ENCODE assay signal across 12 cellular contexts in genomic region chr6:44512868-44513641, GRCh38.
A peak's percentile ranks its signal among the peaks of the same experiment; 100 is the strongest.
DNase-seq lines count a peak whose midpoint lies in the region; ATAC-seq and TF ChIP-seq lines count a peak whose summit lies in the region.
"Had no signal": no experiment of that assay in that cellular context is flagged by ENCODE, and none has a peak within 500 bp of the region (broad histone marks: within the 10 kb centered on the region; RNA-seq: fewer than 3 reads in every experiment).

No MANE protein-coding gene starts in this region.

- RAD21 ChIA-PET in HCT116 (lab: Charles Lee; ENCODE audit: low non-redundant PET in 1 of 2, low total read pairs in 2 of 2, uncharacterized antibody in 2 of 2, unreplicated experiment in 2 of 2) = no interaction called here

- H3K9me3 ChIP-seq in HCT116 (ENCODE audit: control insufficient read depth in 1 of 2, insufficient read depth in 1 of 2, low read depth in 1 of 2, low read length in 2 of 2) (no peaks in the 10 kb centered on the region), colonic mucosa (no peaks in the 10 kb centered on the region), ovary (no peaks in the 10 kb centered on the region)

- no peak overlapping the region for H3K4me3 Mint-ChIP-seq in activated T-cell treated with anti-CD3 and anti-CD28 coated beads, Interleukin-2, amount 50 U/mL, for 24 hours
- H3K4me3 Mint-ChIP-seq: activated T-cell treated with anti-CD3 and anti-CD28 coated beads, Interleukin-2, amount 50 U/mL, for 4 hours had no signal

- no peak for TF ChIP-seq RAD21 in HCT116 (IDR thresholded peaks at IDR 0.05; ENCODE audit: low read depth)

- H3K4me1 ChIP-seq in HCT116 (ENCODE audit: control insufficient read depth in 1 of 2, insufficient read depth in 2 of 2, low read length in 2 of 2) (no peaks in the 10 kb centered on the region), colonic mucosa (no peaks in the 10 kb centered on the region), ovary (ENCODE audit: insufficient read depth) (no peaks in the 10 kb centered on the region)

- CTCF ChIA-PET in HCT116 (lab: Charles Lee) = interaction anchor here (1.6 kb wide), 1 partner anchor 37 kb away, joined by 3 read pairs; no protein-coding TSS in a partner anchor

- H3K36me3 ChIP-seq in HCT116 (ENCODE audit: control insufficient read depth in 1 of 2, insufficient read depth in 2 of 2, low read length in 2 of 2) (no peaks in the 10 kb centered on the region), colonic mucosa (no peaks in the 10 kb centered on the region), ovary (no peaks in the 10 kb centered on the region)

- no peak overlapping the region for H2AFZ ChIP-seq in HCT116 (ENCODE audit: low read depth, low read length, poor library complexity, severe bottlenecking)

- no peak for TF ChIP-seq EP300 in ovary (IDR thresholded peaks at IDR 0.05)

- H4K20me1 ChIP-seq in HCT116 (ENCODE audit: insufficient read depth) = no peaks in the 10 kb centered on the region

- TF ChIP-seq CTCF in HCT116 (IDR thresholded peaks at IDR 0.05 in 2 of 3, conservative IDR thresholded peaks at IDR 0.05 in 1 of 3; ENCODE audit: borderline replicate concordance in 1 of 3, insufficient read depth in 1 of 3, low read depth in 2 of 3, low read length in 2 of 3) (no peak), colonic mucosa (IDR thresholded peaks at IDR 0.05) (no peak), ovary (IDR thresholded peaks at IDR 0.05) (no peak)

- H3K4me3 ChIP-seq in HCT116 (replicated peaks in 1 of 2; ENCODE audit: low read depth in 1 of 2, low read length in 2 of 2) (no peak overlapping the region), colonic mucosa (no peak overlapping the region), ovary (no peak overlapping the region)

- DNase-seq in AG20443 (ENCODE audit: low spot score) = peak; percentile 57
- peak; percentile 12 for DNase-seq in HCT116 (ENCODE audit: low read depth, low spot score)
- DNase-seq in amniotic epithelial cell (ENCODE audit: low read depth) = peak; percentile 7
- peak; percentile 32 for DNase-seq in kidney tubule cell (ENCODE audit: low spot score)
- no peak for DNase-seq in activated T-cell treated with anti-CD3 and anti-CD28 coated beads, Interleukin-2, amount 50 U/mL, for 24 hours
- DNase-seq in colonic mucosa = no peak
- no peak for DNase-seq in ovary
- no peak for DNase-seq in RPMI8226
- DNase-seq: activated T-cell treated with anti-CD3 and anti-CD28 coated beads, Interleukin-2, amount 50 U/mL, for 4 hours; mesenchymal stem cell; NCI-H446 treated with DMSO at 0.1 percent for 48 hours; T1000 had no signal

- H3K9me3 Mint-ChIP-seq in activated T-cell treated with anti-CD3 and anti-CD28 coated beads, Interleukin-2, amount 50 U/mL, for 24 hours = peaks cover 7% of the 10 kb centered on the region

- no peaks in the 10 kb centered on the region for H3K9me2 ChIP-seq in HCT116 (ENCODE audit: insufficient read depth)

- H3K27ac ChIP-seq in HCT116 (ENCODE audit: low read depth, low read length) (no peak overlapping the region), colonic mucosa (no peak overlapping the region), ovary (no peak overlapping the region)

- WGBS in ovary, 3 donors = 75 to 87% (median 82%) methylated on average over 6 of the region's 6 CpGs

- H3K9ac ChIP-seq in HCT116 (ENCODE audit: low read length) (no peak overlapping the region), colonic mucosa (ENCODE audit: low read depth in 2 of 2, low read length in 2 of 2) (no peak overlapping the region)

- H3K27me3 ChIP-seq in HCT116 (ENCODE audit: insufficient read depth, low read length) = no peaks in the 10 kb centered on the region
- H3K27me3 ChIP-seq in colonic mucosa = no peaks in the 10 kb centered on the region
- H3K27me3 ChIP-seq in ovary = no peaks in the 10 kb centered on the region

- ATAC-seq in HCT116 = peak; percentile 86
- ATAC-seq: activated T-cell treated with anti-CD3 and anti-CD28 coated beads, Interleukin-2, amount 50 U/mL, for 4 hours had no signal

- no TSS peak for BruUV-seq in HCT116 (replicated peaks; lab: Mats Ljungman, UMichigan)

- no peaks in the 10 kb centered on the region for H3K4me1 Mint-ChIP-seq in activated T-cell treated with anti-CD3 and anti-CD28 coated beads, Interleukin-2, amount 50 U/mL, for 24 hours (ENCODE audit: low read depth)

- H3K79me2 ChIP-seq in HCT116 (ENCODE audit: insufficient read depth, low read length) = no peaks in the 10 kb centered on the region

- peaks cover 9% of the 10 kb centered on the region for H3K27me3 Mint-ChIP-seq in activated T-cell treated with anti-CD3 and anti-CD28 coated beads, Interleukin-2, amount 50 U/mL, for 24 hours

- TF ChIP-seq POLR2A in HCT116 (IDR thresholded peaks at IDR 0.05; ENCODE audit: borderline replicate concordance, extremely low read depth, insufficient read depth, insufficient read length) = no peak
- TF ChIP-seq POLR2A in ovary (IDR thresholded peaks at IDR 0.05) = no peak

- no peak overlapping the region for H3K27ac Mint-ChIP-seq in activated T-cell treated with anti-CD3 and anti-CD28 coated beads, Interleukin-2, amount 50 U/mL, for 24 hours

- no peak overlapping the region for H3K4me2 ChIP-seq in HCT116 (ENCODE audit: low read length)

- POLR2A ChIA-PET in HCT116 (lab: Charles Lee) = no interaction called here

- intact Hi-C loops in HCT116 (cut with micrococcal nuclease) (no loop called here), colonic mucosa (cut with DNase I) (no loop called here), ovary (cut with DNase I) (no loop called here)

- no peaks in the 10 kb centered on the region for H3K36me3 Mint-ChIP-seq in activated T-cell treated with anti-CD3 and anti-CD28 coated beads, Interleukin-2, amount 50 U/mL, for 24 hours (ENCODE audit: low read depth)

TF ChIP-seq in HCT116, 20 proteins besides CTCF, POLR2A, EP300 and RAD21:
- TF ChIP-seq EZH2 (IDR thresholded peaks at IDR 0.05) (no peak), SP1 (IDR thresholded peaks at IDR 0.05; ENCODE audit: low read depth) (no peak), FOSL1 (IDR thresholded peaks at IDR 0.05; ENCODE audit: low read depth) (no peak), SRF (IDR thresholded peaks at IDR 0.05; ENCODE audit: low read depth) (no peak), ZFX (IDR thresholded peaks at IDR 0.05) (no peak), YY1 (IDR thresholded peaks at IDR 0.05; ENCODE audit: extremely low read depth, insufficient replicate concordance, low read depth, low read length) (no peak)

Comparison
In these comparisons a context has a peak if more than half of its experiments do, and no peak if none do; other contexts are left out.
1. DNase-seq: peak in AG20443 (single experiment), HCT116 (single experiment), amniotic epithelial cell (single experiment) and kidney tubule cell (single experiment); none in activated T-cell treated with anti-CD3 and anti-CD28 coated beads, Interleukin-2, amount 50 U/mL, for 24 hours (single experiment), colonic mucosa (single experiment), ovary (0 of 5) and RPMI8226 (single experiment).